Comparison of ENCODE assay signal across 8 cellular contexts in genomic region chr6:11428351-11428750, GRCh38.
DNase-seq lines count a peak whose midpoint lies in the region; ATAC-seq and TF ChIP-seq lines count a peak whose summit lies in the region.

No MANE protein-coding gene starts in this region.

- H3K27ac Mint-ChIP-seq in activated T-cell treated with anti-CD3 and anti-CD28 coated beads, Interleukin-2, amount 50 U/mL, for 72 hours, result peak overlapping the region; percentile 6
- no peak overlapping the region for H3K27ac Mint-ChIP-seq in activated T-cell treated with anti-CD3 and anti-CD28 coated beads, Interleukin-2, amount 50 U/mL, for 24 hours
- H3K27ac Mint-ChIP-seq in CD4-positive, alpha-beta memory T cell, result peak overlapping the region in 3 of 7 donors; percentile 2 to 33 (median 29)

- no peak overlapping the region for H3K9ac ChIP-seq in OCI-LY3 (ENCODE audit: low read length)

- POLR2A ChIA-PET in CD4-positive, alpha-beta memory T cell (lab: Charles Lee; ENCODE audit: partially characterized antibody), result interaction anchor here (1.9 kb wide), 1 partner anchor 14 kb away, joined by 5 read pairs; no protein-coding TSS in a partner anchor

- H3K4me1 Mint-ChIP-seq in activated T-cell treated with anti-CD3 and anti-CD28 coated beads, Interleukin-2, amount 50 U/mL, for 72 hours (ENCODE audit: low read depth), result peaks cover 77% of the 10 kb centered on the region
- peaks cover 45% of the 10 kb centered on the region for H3K4me1 Mint-ChIP-seq in activated T-cell treated with anti-CD3 and anti-CD28 coated beads, Interleukin-2, amount 50 U/mL, for 24 hours (ENCODE audit: low read depth)
- H3K4me1 Mint-ChIP-seq in CD4-positive, alpha-beta memory T cell, result peaks cover 0 to 15% (median 7%) of the 10 kb centered on the region in 4 donors

- H3K4me1 ChIP-seq in OCI-LY3 (ENCODE audit: low read length), result peaks cover 25% of the 10 kb centered on the region
- peaks cover 36 to 75% of the 10 kb centered on the region in 2 donors for H3K4me1 ChIP-seq in left lung
- peaks cover 2 to 18% (median 6%) of the 10 kb centered on the region in 4 donors for H3K4me1 ChIP-seq in transverse colon
- H3K4me1 ChIP-seq in CD4-positive, alpha-beta memory T cell (ENCODE audit: insufficient read depth, low read length), result peaks cover 8% of the 10 kb centered on the region

- H3K9me3 ChIP-seq in OCI-LY3 (ENCODE audit: insufficient read depth, low read length) (no peaks in the 10 kb centered on the region), left lung (no peaks in the 10 kb centered on the region), transverse colon (no peaks in the 10 kb centered on the region)
- no peaks in the 10 kb centered on the region for H3K9me3 ChIP-seq in CD4-positive, alpha-beta memory T cell (ENCODE audit: control insufficient read depth in 1 of 2, low read length in 2 of 2)

- no peaks in the 10 kb centered on the region for H3K79me2 ChIP-seq in OCI-LY3 (ENCODE audit: low read length)

- TF ChIP-seq EP300 in transverse colon (IDR thresholded peaks at IDR 0.05; ENCODE audit: low read depth), result no peak

- H3K9me3 Mint-ChIP-seq in activated T-cell treated with anti-CD3 and anti-CD28 coated beads, Interleukin-2, amount 50 U/mL, for 72 hours, result no peaks in the 10 kb centered on the region
- no peaks in the 10 kb centered on the region for H3K9me3 Mint-ChIP-seq in activated T-cell treated with anti-CD3 and anti-CD28 coated beads, Interleukin-2, amount 50 U/mL, for 24 hours
- H3K9me3 Mint-ChIP-seq in CD4-positive, alpha-beta memory T cell, result no peaks in the 10 kb centered on the region

- DNase-seq in activated T-cell treated with anti-CD3 and anti-CD28 coated beads, Interleukin-2, amount 50 U/mL, for 72 hours, result no peak
- no peak for DNase-seq in activated T-cell treated with anti-CD3 and anti-CD28 coated beads, Interleukin-2, amount 50 U/mL, for 24 hours
- DNase-seq in left lung (no peak), transverse colon (no peak), NCI-H2107 treated with DMSO at 0.1 percent for 48 hours (lab: John Stamatoyannopoulos, UW; ENCODE audit: unreplicated experiment) (no peak)
- DNase-seq in CD4-positive, alpha-beta memory T cell, result no peak

- TF ChIP-seq CTCF in OCI-LY3 (IDR thresholded peaks at IDR 0.05; ENCODE audit: low read depth, low read length) (no peak), left lung (IDR thresholded peaks at IDR 0.05) (no peak), transverse colon (IDR thresholded peaks at IDR 0.05) (no peak)

- peak overlapping the region; percentile 59 for H2AFZ ChIP-seq in OCI-LY3 (ENCODE audit: low read depth, low read length)

- H3K36me3 ChIP-seq in OCI-LY3 (replicated peaks; ENCODE audit: low read depth, low read length), result no peaks in the 10 kb centered on the region
- no peaks in the 10 kb centered on the region for H3K36me3 ChIP-seq in left lung
- H3K36me3 ChIP-seq in transverse colon, result no peaks in the 10 kb centered on the region
- H3K36me3 ChIP-seq in CD4-positive, alpha-beta memory T cell (ENCODE audit: insufficient read depth, low read length), result no peaks in the 10 kb centered on the region

- no peaks in the 10 kb centered on the region for H3K27me3 ChIP-seq in OCI-LY3 (ENCODE audit: low read depth, low read length)
- H3K27me3 ChIP-seq in left lung, result no peaks in the 10 kb centered on the region
- no peaks in the 10 kb centered on the region for H3K27me3 ChIP-seq in transverse colon
- H3K27me3 ChIP-seq in CD4-positive, alpha-beta memory T cell (ENCODE audit: insufficient read depth, low read length), result no peaks in the 10 kb centered on the region

- H3K27ac ChIP-seq in OCI-LY3 (ENCODE audit: low read length), result no peak overlapping the region
- H3K27ac ChIP-seq in left lung, result peak overlapping the region; percentile 62 to 69
- peak overlapping the region; percentile 13 to 49 (median 37) for H3K27ac ChIP-seq in transverse colon
- no peak overlapping the region for H3K27ac ChIP-seq in CD4-positive, alpha-beta memory T cell (ENCODE audit: low read depth, low read length)

- WGBS in transverse colon (ENCODE audit: low coverage in 1 of 2), 2 donors, result 34 to 50% methylated on average over 1 to 2 of the region's 2 CpGs

- H3K27me3 Mint-ChIP-seq in activated T-cell treated with anti-CD3 and anti-CD28 coated beads, Interleukin-2, amount 50 U/mL, for 72 hours (ENCODE audit: low read depth), result peaks cover 19% of the 10 kb centered on the region
- no peaks in the 10 kb centered on the region for H3K27me3 Mint-ChIP-seq in activated T-cell treated with anti-CD3 and anti-CD28 coated beads, Interleukin-2, amount 50 U/mL, for 24 hours
- no peaks in the 10 kb centered on the region for H3K27me3 Mint-ChIP-seq in CD4-positive, alpha-beta memory T cell

- no peak overlapping the region for H3K4me3 Mint-ChIP-seq in activated T-cell treated with anti-CD3 and anti-CD28 coated beads, Interleukin-2, amount 50 U/mL, for 72 hours
- H3K4me3 Mint-ChIP-seq in activated T-cell treated with anti-CD3 and anti-CD28 coated beads, Interleukin-2, amount 50 U/mL, for 24 hours, result no peak overlapping the region
- no peak overlapping the region for H3K4me3 Mint-ChIP-seq in CD4-positive, alpha-beta memory T cell

- H3K36me3 Mint-ChIP-seq in activated T-cell treated with anti-CD3 and anti-CD28 coated beads, Interleukin-2, amount 50 U/mL, for 72 hours (ENCODE audit: insufficient read depth in 2 of 2), result no peaks in the 10 kb centered on the region
- no peaks in the 10 kb centered on the region for H3K36me3 Mint-ChIP-seq in activated T-cell treated with anti-CD3 and anti-CD28 coated beads, Interleukin-2, amount 50 U/mL, for 24 hours (ENCODE audit: low read depth)
- no peaks in the 10 kb centered on the region for H3K36me3 Mint-ChIP-seq in CD4-positive, alpha-beta memory T cell

- no peaks in the 10 kb centered on the region for H4K20me1 ChIP-seq in OCI-LY3 (ENCODE audit: insufficient read depth, low read length)

- in situ Hi-C loops in transverse colon (cut with MboI; ENCODE audit: low pct_ligation_motif_present in 1 of 4, low pct_unique_long_range_greater_than_20kb in 1 of 4, low sequenced_read_pairs in 3 of 4), result no loop called here

- no peak for TF ChIP-seq POLR2A in transverse colon (IDR thresholded peaks at IDR 0.05)

- CTCF ChIA-PET in CD4-positive, alpha-beta memory T cell (lab: Charles Lee; ENCODE audit: partially characterized antibody), result interaction anchor here (1.4 kb wide), 1 partner anchor 257 kb away, joined by 3 read pairs; no protein-coding TSS in a partner anchor

- ATAC-seq in activated T-cell treated with anti-CD3 and anti-CD28 coated beads, Interleukin-2, amount 50 U/mL, for 72 hours (replicated peaks in 1 of 2), result no peak
- ATAC-seq in left lung (peak; percentile 17), HG03469 (IDR thresholded peaks at IDR 0.05; ENCODE audit: unreplicated experiment) (no peak)

- H3K4me2 ChIP-seq in OCI-LY3 (ENCODE audit: low read length), result no peak overlapping the region

- H3K4me3 ChIP-seq in OCI-LY3 (ENCODE audit: low read length) (no peak overlapping the region), left lung (no peak overlapping the region), transverse colon (no peak overlapping the region)
- H3K4me3 ChIP-seq in CD4-positive, alpha-beta memory T cell (ENCODE audit: low read length in 2 of 2), result no peak overlapping the region

- intact Hi-C loops in left lung (cut with DNase I) (no loop called here), transverse colon (cut with DNase I; ENCODE audit: low total_unique reads) (no loop called here)
- intact Hi-C loops in CD4-positive, alpha-beta memory T cell (cut with micrococcal nuclease), result no loop called here

Comparison
In these comparisons a context has a peak if more than half of its experiments do, and no peak if none do; other contexts are left out.
1. H3K27ac ChIP-seq: peak in left lung (2 of 2) and transverse colon (4 of 4); none in OCI-LY3 (single experiment) and CD4-positive, alpha-beta memory T cell (single experiment).